ENCODE assay signal across 6 cellular contexts in the genomic region with DNA sequence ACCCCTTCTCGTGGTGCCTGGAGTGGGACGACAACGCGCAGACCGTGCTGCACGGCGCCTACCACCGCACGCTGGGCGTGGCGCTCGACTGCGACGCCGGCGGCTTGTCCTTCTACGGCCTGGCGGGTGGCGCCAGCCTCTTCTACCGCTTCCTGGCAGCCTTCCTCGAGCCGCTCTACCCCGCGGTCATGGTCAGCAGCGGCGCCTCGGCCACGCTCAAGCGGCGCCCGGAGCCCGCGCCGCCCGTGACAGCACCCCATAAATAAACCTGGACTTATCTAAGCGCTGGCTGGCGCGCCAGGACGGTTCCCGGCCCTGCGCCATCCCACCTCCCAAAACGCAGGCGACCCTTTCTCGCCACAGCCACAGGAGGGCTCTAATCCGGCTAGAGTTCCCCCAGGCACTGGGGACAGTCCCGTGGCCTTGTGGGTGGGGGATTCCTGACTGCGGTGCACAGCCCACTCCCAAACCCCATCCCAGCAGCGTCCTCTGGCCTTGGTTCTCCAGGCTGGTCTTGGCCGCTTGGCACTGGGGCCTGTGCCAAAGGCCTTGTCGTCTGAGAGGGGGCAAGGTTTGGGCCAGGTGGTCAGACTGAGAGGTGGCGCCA. TPM values are rescaled to one million over a fixed set of nuclear protein-coding genes. Genes with fewer than 3 reads are reported as not detected.
DNase-seq lines count a peak whose midpoint lies in the region; ATAC-seq and TF ChIP-seq lines count a peak whose summit lies in the region.

No MANE protein-coding gene starts in this region.

- TF ChIP-seq POLR2A in right lobe of liver (IDR thresholded peaks at IDR 0.05), result peak; percentile 20

- peak in 3 of 4 donors; percentile 16 to 23 (median 18) for TF ChIP-seq CTCF in right lobe of liver (IDR thresholded peaks at IDR 0.05)
- peak; percentile 21 for TF ChIP-seq CTCF in upper lobe of right lung (IDR thresholded peaks at IDR 0.05)

- H3K4me3 ChIP-seq in right lobe of liver, result peak overlapping the region; percentile 46 to 60 (median 56)
- H3K4me3 ChIP-seq in upper lobe of right lung, result peak overlapping the region; percentile 46

- WGBS in right lobe of liver (ENCODE audit: insufficient coverage, low coverage, low lambda C conversion rate, missing lambda C conversion rate), result 20% methylated on average over 1 of the region's 51 CpGs

- peak; percentile 37 for ATAC-seq in HG03159 (IDR thresholded peaks at IDR 0.05; ENCODE audit: unreplicated experiment)
- ATAC-seq in right lobe of liver, result peak; percentile 61 to 87 (median 82)
- ATAC-seq in upper lobe of right lung, result peak; percentile 84

- H3K27me3 ChIP-seq in right lobe of liver (no peaks in the 10 kb centered on the region), upper lobe of right lung (no peaks in the 10 kb centered on the region)

- intact Hi-C loops in right lobe of liver (cut with DNase I) (no loop called here), upper lobe of right lung (cut with DNase I) (no loop called here)

- H3K36me3 ChIP-seq in right lobe of liver, result no peaks in the 10 kb centered on the region
- no peaks in the 10 kb centered on the region for H3K36me3 ChIP-seq in upper lobe of right lung

- peaks cover 0 to 31% (median 15%) of the 10 kb centered on the region in 4 donors for H3K4me1 ChIP-seq in right lobe of liver
- peaks cover 33% of the 10 kb centered on the region for H3K4me1 ChIP-seq in upper lobe of right lung

- DNase-seq in Ammon's horn (ENCODE audit: low spot score) (peak; percentile 75), right lobe of liver (peak; percentile 83 to 87 (median 86)), upper lobe of right lung (peak; percentile 90), DMS 273 treated with DMSO at 0.1 percent for 48 hours (lab: John Stamatoyannopoulos, UW) (no peak)
- peak; percentile 19 for DNase-seq in activated gamma-delta T cell treated with anti-CD3 and anti-CD28 coated beads, Interleukin-2, amount 50 U/mL, for 16 hours (ENCODE audit: low read depth)

- H3K9me3 ChIP-seq in right lobe of liver (no peaks in the 10 kb centered on the region), upper lobe of right lung (no peaks in the 10 kb centered on the region)

- H3K27ac ChIP-seq in right lobe of liver, result peak overlapping the region; percentile 77 to 91 (median 79)
- H3K27ac ChIP-seq in upper lobe of right lung, result peak overlapping the region; percentile 89

RNA-seq across cellular contexts. Expression of gene SLC16A5, which starts 10.2 kb away (rescaled TPM):
- 1 to 10 TPM; 1.2 to 3.7 (median 1.7) TPM for total RNA-seq in right lobe of liver
- 40.5 TPM for total RNA-seq in upper lobe of right lung

RNA-seq across cellular contexts. Expression of gene KCTD2, which starts 30.6 kb away (rescaled TPM):
- total RNA-seq in right lobe of liver (10 to 100 TPM in 1 of 6 experiments, 1 to 10 TPM in 5; 7.2 to 10.3 (median 8.1) TPM), upper lobe of right lung (25.3 TPM)

RNA-seq across cellular contexts. Expression of gene ATP5PD, which starts 30.8 kb away (rescaled TPM):
- total RNA-seq in right lobe of liver (100 to 1,000 TPM; 145 to 262 (median 179) TPM), upper lobe of right lung (155 TPM)

RNA-seq across cellular contexts. Expression of gene ARMC7, which starts 32.2 kb away (rescaled TPM):
- 1 to 10 TPM; 4.7 to 6.3 (median 5.3) TPM for total RNA-seq in right lobe of liver
- 18.0 TPM for total RNA-seq in upper lobe of right lung

RNA-seq across cellular contexts. Expression of gene NT5C, which starts 53.9 kb away (rescaled TPM):
- total RNA-seq in right lobe of liver (10 to 100 TPM; 10.5 to 35.1 (median 12.6) TPM), upper lobe of right lung (35.8 TPM)
